In the genomic region with DNA sequence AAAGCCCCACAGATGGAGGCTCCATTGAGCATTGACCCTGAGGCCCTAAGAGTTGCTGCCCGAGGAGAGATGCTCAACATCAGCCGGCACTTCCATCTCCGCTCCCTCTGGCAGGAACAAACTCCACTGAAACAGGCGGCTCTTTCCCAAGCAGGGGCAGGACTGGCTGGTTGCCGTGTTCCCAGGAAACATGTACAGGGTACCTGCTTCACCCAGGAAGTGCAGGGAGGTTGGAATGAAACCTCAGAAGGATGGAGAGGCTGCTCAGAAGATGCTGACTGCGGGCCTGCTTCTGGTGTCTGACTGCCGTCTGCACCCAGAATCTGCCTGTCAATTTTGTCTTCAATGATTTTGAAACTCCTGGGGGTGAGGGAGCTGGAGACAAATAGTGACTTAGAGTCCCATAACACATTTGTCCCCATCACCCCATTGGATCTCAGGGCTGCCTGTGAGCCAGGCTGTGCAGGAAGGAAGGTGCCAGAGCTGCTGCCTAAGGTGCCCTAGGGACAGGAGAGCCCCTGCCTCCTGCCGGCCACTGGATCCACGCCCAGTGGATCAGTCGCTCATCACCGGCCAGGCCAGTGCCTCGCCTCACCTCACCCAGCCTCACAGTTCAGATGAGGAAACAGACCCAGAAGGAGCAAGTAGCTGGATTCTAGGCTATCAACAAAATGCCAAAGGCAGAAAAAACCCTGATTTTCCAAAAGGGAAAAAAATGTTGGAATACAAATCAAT, we compare ENCODE assay signal across 20 cellular contexts.
A peak's percentile ranks its signal among the peaks of the same experiment; 100 is the strongest.
DNase-seq lines count a peak whose midpoint lies in the region; ATAC-seq and TF ChIP-seq lines count a peak whose summit lies in the region.
"Had no signal": no experiment of that assay in that cellular context is flagged by ENCODE, and none has a peak within 500 bp of the region (broad histone marks: within the 10 kb centered on the region; RNA-seq: fewer than 3 reads in every experiment).

No MANE protein-coding gene starts in this region.

- H3K27ac ChIP-seq in H9 (ENCODE audit: insufficient read length, low read depth, low read length) (no peak overlapping the region), gastrocnemius medialis (no peak overlapping the region)

- no peak overlapping the region for H3K18ac ChIP-seq in H9 (ENCODE audit: insufficient read length, low read depth, low read length)

- peak; percentile 19 for DNase-seq in H9
- peak; percentile 54 for DNase-seq in chondrocyte (ENCODE audit: low spot score)
- DNase-seq in mesenteric fat pad (ENCODE audit: low spot score) = peak; percentile 80
- peak; percentile 1 for DNase-seq in superior temporal gyrus (ENCODE audit: extremely low spot score)
- DNase-seq in NCI-H2029 treated with DMSO at 0.1 percent for 48 hours (lab: John Stamatoyannopoulos, UW) = no peak
- DNase-seq in gastrocnemius medialis = no peak
- DNase-seq: ACHN, AML-193, COR-L47, GF-D8, MV-4-11, NCI-H1417, NCI-H1930, NCI-H2171, NCI-H446, OCI-M1, RPMI8226, SIG-M5 had no signal

- H3K27me3 Mint-ChIP-seq in H9 (ENCODE audit: low read depth) (peaks cover 52% of the 10 kb centered on the region), chondrocyte (ENCODE audit: low read depth) (peaks cover 23% of the 10 kb centered on the region)

- no peak overlapping the region for H3K9ac ChIP-seq in H9 (ENCODE audit: extremely low read depth, insufficient read length, low read length)

- H3K4me2 ChIP-seq in H9 (ENCODE audit: insufficient read depth, insufficient read length, low read length) = no peak overlapping the region

- no peak overlapping the region for H4K91ac ChIP-seq in H9 (ENCODE audit: insufficient read length, low read depth, low read length)

- no peak overlapping the region for H2AK5ac ChIP-seq in H9 (ENCODE audit: insufficient read length, low read length)

- H3K4me3 Mint-ChIP-seq in H9 = peak overlapping the region in 1 of 2 experiments; percentile 56; a peak in 1 of 5 replicates
- no peak overlapping the region for H3K4me3 Mint-ChIP-seq in chondrocyte (ENCODE audit: unreplicated experiment)
- H3K4me3 Mint-ChIP-seq: CD14-positive monocyte had no signal

- peaks cover 5 to 15% (median 5%) of the 10 kb centered on the region in 3 experiments; a peak in 5 of 7 replicates for H3K36me3 Mint-ChIP-seq in H9 (ENCODE audit: insufficient read depth in 1 of 3, low read depth in 3 of 3)
- H3K36me3 Mint-ChIP-seq in chondrocyte (ENCODE audit: low read depth) = peaks cover 1% of the 10 kb centered on the region
- H3K36me3 Mint-ChIP-seq: CD14-positive monocyte had no signal

- H3K9me3 Mint-ChIP-seq in H9 = peaks cover 15% of the 10 kb centered on the region in 2 experiments
- H3K9me3 Mint-ChIP-seq in chondrocyte (ENCODE audit: low read depth) = peaks cover 14% of the 10 kb centered on the region

- no peak for ATAC-seq in HG02642 (IDR thresholded peaks at IDR 0.05; ENCODE audit: poor library complexity, unreplicated experiment)
- ATAC-seq in gastrocnemius medialis = no peak

- TF ChIP-seq CTCF in H9 (conservative IDR thresholded peaks at IDR 0.05) (no peak), chondrocyte (IDR thresholded peaks at IDR 0.05) (no peak), gastrocnemius medialis (IDR thresholded peaks at IDR 0.05 in 4 of 5, conservative IDR thresholded peaks at IDR 0.05 in 1 of 5) (no peak)

- no peak for TF ChIP-seq POLR2A in gastrocnemius medialis (IDR thresholded peaks at IDR 0.05)

- H3K9me3 ChIP-seq in H9 (ENCODE audit: control insufficient read depth, low read depth, low read length) = no peaks in the 10 kb centered on the region
- H3K9me3 ChIP-seq in gastrocnemius medialis = no peaks in the 10 kb centered on the region

- no peak overlapping the region for H2AFZ ChIP-seq in H9 (ENCODE audit: low read length)

- H3K4me1 ChIP-seq in H9 (ENCODE audit: insufficient read depth, low read length) = no peaks in the 10 kb centered on the region
- no peaks in the 10 kb centered on the region for H3K4me1 ChIP-seq in gastrocnemius medialis

- no peak overlapping the region for H3K14ac ChIP-seq in H9 (ENCODE audit: insufficient read depth, low read length)

- no peaks in the 10 kb centered on the region for H3K79me2 ChIP-seq in H9 (ENCODE audit: insufficient read depth, low read length)

- H4K5ac ChIP-seq in H9 (ENCODE audit: insufficient read length, low read depth, low read length) = no peak overlapping the region

- H3K79me1 ChIP-seq in H9 (ENCODE audit: insufficient read depth, low read depth, low read length, poor library complexity, severe bottlenecking) = no peaks in the 10 kb centered on the region

- peaks cover 10% of the 10 kb centered on the region for H3K23me2 ChIP-seq in H9 (ENCODE audit: insufficient read length, low read depth, low read length, poor library complexity, severe bottlenecking)

- H3K4me1 Mint-ChIP-seq in H9 (peaks cover 27 to 37% of the 10 kb centered on the region in 2 experiments), chondrocyte (ENCODE audit: low read depth) (no peaks in the 10 kb centered on the region)
- H3K4me1 Mint-ChIP-seq: CD14-positive monocyte had no signal

- H3K23ac ChIP-seq in H9 (ENCODE audit: insufficient read length, low read depth, low read length) = no peak overlapping the region

- whole genome bisulfite sequencing in H9 (ENCODE audit: extremely low coverage, insufficient read length, low lambda C conversion rate) = no CpG with 5 or more reads among the region's 12 CpGs

- no peak overlapping the region for H2BK120ac ChIP-seq in H9 (ENCODE audit: low read depth, low read length, poor library complexity, severe bottlenecking)

- no peaks in the 10 kb centered on the region for H3K36me3 ChIP-seq in gastrocnemius medialis

- no peak overlapping the region for H3K4me3 ChIP-seq in gastrocnemius medialis

- in situ Hi-C loops in gastrocnemius medialis (cut with MboI; ENCODE audit: low sequenced_read_pairs in 4 of 4) = no loop called here

- H3K27me3 ChIP-seq in H9 (ENCODE audit: insufficient read depth, low read length) (peaks cover 3% of the 10 kb centered on the region; the same call in 1 of the 2 replicates), gastrocnemius medialis (no peaks in the 10 kb centered on the region)

- H2BK12ac ChIP-seq in H9 (ENCODE audit: insufficient read length, low read depth, low read length) = no peak overlapping the region

- intact Hi-C loops in gastrocnemius medialis (cut with DNase I; ENCODE audit: low total_unique reads) = no loop called here

- no peak overlapping the region for H3K56ac ChIP-seq in H9 (ENCODE audit: insufficient read length, low read depth, low read length)

- no peak overlapping the region for H2BK15ac ChIP-seq in H9 (ENCODE audit: low read depth, low read length)

- H3K27ac Mint-ChIP-seq in H9 = no peak overlapping the region
- no peak overlapping the region for H3K27ac Mint-ChIP-seq in chondrocyte (ENCODE audit: unreplicated experiment)
- H3K27ac Mint-ChIP-seq: CD14-positive monocyte had no signal

- H2BK5ac ChIP-seq in H9 (ENCODE audit: insufficient read length, low read length) = no peak overlapping the region

- H4K8ac ChIP-seq in H9 (replicated peaks; ENCODE audit: insufficient read length, low read depth, low read length) = no peak overlapping the region

- no peak overlapping the region for H2BK20ac ChIP-seq in H9 (ENCODE audit: low read depth, low read length, poor library complexity, severe bottlenecking)

- no peaks in the 10 kb centered on the region for H4K20me1 ChIP-seq in H9 (ENCODE audit: control insufficient read depth, insufficient read depth, insufficient read length)

- H3T11ph ChIP-seq in H9 (ENCODE audit: low read length) = no peak overlapping the region

- H3K4ac ChIP-seq in H9 (ENCODE audit: low read depth, low read length) = no peak overlapping the region

Comparison
In these comparisons a context has a peak if more than half of its experiments do, and no peak if none do; other contexts are left out.
1. DNase-seq: peak in H9 (single experiment), chondrocyte (single experiment), mesenteric fat pad (single experiment) and superior temporal gyrus (single experiment); none in NCI-H2029 treated with DMSO at 0.1 percent for 48 hours (single experiment) and gastrocnemius medialis (0 of 2).